In genomic region chr11:99534812-99535211, GRCh38 we compare ENCODE assay signal across 16 cellular contexts.
DNase-seq lines count a peak whose midpoint lies in the region; ATAC-seq and TF ChIP-seq lines count a peak whose summit lies in the region.
"Had no signal": no experiment of that assay in that cellular context is flagged by ENCODE, and none has a peak within 500 bp of the region (broad histone marks: within the 10 kb centered on the region; RNA-seq: fewer than 3 reads in every experiment).

No MANE protein-coding gene starts in this region.

- ATAC-seq in GM18520 (IDR thresholded peaks at IDR 0.05; ENCODE audit: unreplicated experiment) (peak; percentile 71), GM21786 (IDR thresholded peaks at IDR 0.05; ENCODE audit: unreplicated experiment) (peak; percentile 69), HG03342 (IDR thresholded peaks at IDR 0.05; ENCODE audit: unreplicated experiment) (peak; percentile 58)

- no peak overlapping the region for H3K4me3 ChIP-seq in cardiac fibroblast (replicated peaks in 1 of 2; ENCODE audit: low read depth in 2 of 2, low read length in 2 of 2)
- no peak overlapping the region for H3K4me3 ChIP-seq in coronary artery
- H3K4me3 ChIP-seq in mesenchymal stem cell (ENCODE audit: insufficient read depth in 1 of 2, low read depth in 1 of 2, low read length in 2 of 2), result no peak overlapping the region
- H3K4me3 ChIP-seq: BLaER1, colonic mucosa had no signal

- H3K79me1 ChIP-seq in mesenchymal stem cell (replicated peaks; ENCODE audit: low read length, poor library complexity, severe bottlenecking), result no peaks in the 10 kb centered on the region

- no peak overlapping the region for H4K91ac ChIP-seq in mesenchymal stem cell (ENCODE audit: low read length)

- no peak overlapping the region for H3K18ac ChIP-seq in mesenchymal stem cell (ENCODE audit: low read depth in 1 of 2, low read length in 2 of 2)

- H3K27me3 ChIP-seq in mesenchymal stem cell (ENCODE audit: control insufficient read depth in 1 of 2, insufficient read depth in 1 of 2, low read length in 2 of 2), result no peaks in the 10 kb centered on the region
- H3K27me3 ChIP-seq: BLaER1, colonic mucosa had no signal

- H3K4ac ChIP-seq in mesenchymal stem cell (ENCODE audit: low read depth in 1 of 2, low read length in 2 of 2), result no peak overlapping the region

- H3K14ac ChIP-seq in mesenchymal stem cell (ENCODE audit: low read length in 2 of 2), result no peak overlapping the region

- H2BK12ac ChIP-seq in mesenchymal stem cell (ENCODE audit: low read length in 2 of 2), result no peak overlapping the region

- WGBS in mesenchymal stem cell, result 63% methylated on average over 1 of the region's 1 CpG

- H4K8ac ChIP-seq in mesenchymal stem cell (ENCODE audit: low read length), result no peak overlapping the region

- DNase-seq in cardiac fibroblast (ENCODE audit: low read depth in 2 of 2), result peak; percentile 37 to 63
- no peak for DNase-seq in iPS-NIHi7 (ENCODE audit: extremely low spot score)
- DNase-seq in SW480 (ENCODE audit: low spot score), result no peak
- DNase-seq in coronary artery (ENCODE audit: low spot score), result no peak
- no peak for DNase-seq in mesenchymal stem cell
- DNase-seq: activated naive CD4-positive, alpha-beta T cell treated with anti-CD3 and anti-CD28 coated beads, Interleukin-2, amount 50 U/mL, for 16 hours; colonic mucosa; H9; NCI-H1436; NCI-H69; Right ventricle myocardium superior; stimulated activated CD4-positive, alpha-beta T cell treated with anti-CD3 and anti-CD28 coated beads, Interleukin-4, amount 100 ng/mL, for 1 hour had no signal

- H3K27ac ChIP-seq in coronary artery, result no peak overlapping the region
- no peak overlapping the region for H3K27ac ChIP-seq in mesenchymal stem cell (ENCODE audit: low read length, poor library complexity, severe bottlenecking)
- H3K27ac ChIP-seq: BLaER1, colonic mucosa had no signal

- no peaks in the 10 kb centered on the region for H3K36me3 ChIP-seq in mesenchymal stem cell (ENCODE audit: control insufficient read depth in 1 of 2, insufficient read depth in 2 of 2, low read depth in 1 of 2, low read length in 2 of 2)
- H3K36me3 ChIP-seq: BLaER1, colonic mucosa had no signal

- H2BK15ac ChIP-seq in mesenchymal stem cell (ENCODE audit: low read depth, poor library complexity, severe bottlenecking), result no peak overlapping the region

- H3K9me3 ChIP-seq in mesenchymal stem cell (ENCODE audit: control insufficient read depth, low read length), result peaks cover 2% of the 10 kb centered on the region
- H3K9me3 ChIP-seq: BLaER1, colonic mucosa had no signal

- no peak overlapping the region for H2AFZ ChIP-seq in mesenchymal stem cell (ENCODE audit: low read depth, low read length)

- no peak overlapping the region for H3K9ac ChIP-seq in mesenchymal stem cell (ENCODE audit: low read length)
- H3K9ac ChIP-seq: BLaER1 had no signal

- H3K23ac ChIP-seq in mesenchymal stem cell (ENCODE audit: low read length in 2 of 2), result no peak overlapping the region

- H3K4me1 ChIP-seq in mesenchymal stem cell (ENCODE audit: control insufficient read depth, insufficient read depth, low read depth, low read length), result no peaks in the 10 kb centered on the region
- H3K4me1 ChIP-seq: BLaER1, colonic mucosa had no signal

- no peak overlapping the region for H2BK5ac ChIP-seq in mesenchymal stem cell (ENCODE audit: low read depth, low read length, poor library complexity, severe bottlenecking)

- H3K4me2 ChIP-seq in mesenchymal stem cell (ENCODE audit: low read length, poor library complexity, severe bottlenecking), result no peak overlapping the region
- H3K4me2 ChIP-seq: BLaER1 had no signal

- no peak overlapping the region for H2AK5ac ChIP-seq in mesenchymal stem cell (ENCODE audit: low read length, severe bottlenecking)

- TF ChIP-seq CTCF in cardiac fibroblast (IDR thresholded peaks at IDR 0.05; ENCODE audit: low read depth, low read length), result no peak
- TF ChIP-seq CTCF in coronary artery (IDR thresholded peaks at IDR 0.05), result no peak

- no peak overlapping the region for H2BK120ac ChIP-seq in mesenchymal stem cell (ENCODE audit: low read depth, low read length)

Comparison
In these comparisons a context has a peak if more than half of its experiments do, and no peak if none do; other contexts are left out.
1. DNase-seq: peak in cardiac fibroblast (2 of 2); none in iPS-NIHi7 (single experiment), SW480 (single experiment), coronary artery (single experiment) and mesenchymal stem cell (single experiment).
2. Peak in every context shown above with its lines, with median percentiles within 50 percentile points of each other: ATAC-seq.